In genomic region chr11:69250503-69251393, GRCh38 we compare ENCODE assay signal across 26 cellular contexts. TPM values are rescaled to one million over a fixed set of nuclear protein-coding genes. Genes with fewer than 3 reads are reported as not detected.
"Had no signal": no experiment of that assay in that cellular context is flagged by ENCODE, and none has a peak within 500 bp of the region (broad histone marks: within the 10 kb centered on the region; RNA-seq: fewer than 3 reads in every experiment).

No MANE protein-coding gene starts in this region.

- DNase-seq: activated CD4-positive, alpha-beta T cell treated with anti-CD3 and anti-CD28 coated beads for 36 hours; activated CD4-positive, alpha-beta T cell treated with anti-CD3 and anti-CD28 coated beads, Interleukin-2, amount 50 U/mL, for 4 hours; activated CD4-positive, CD25-positive, alpha-beta regulatory T cell; activated CD8-positive, alpha-beta memory T cell treated with anti-CD3 and anti-CD28 coated beads, Interleukin-2, amount 50 U/mL, for 4 hours; activated naive CD8-positive, alpha-beta T cell treated with anti-CD3 and anti-CD28 coated beads, Interleukin-2, amount 50 U/mL, for 24 hours; activated T-cell treated with anti-CD3 and anti-CD28 coated beads, Interleukin-2, amount 50 U/mL, for 1 hour; amygdala; dermis blood vessel endothelial cell; effector CD4-positive, alpha-beta T cell; head of caudate nucleus; hippocampal formation; midbrain; stimulated activated CD4-positive, alpha-beta T cell treated with anti-CD3 and anti-CD28 coated beads, Interleukin-12 subunit alpha, Interleukin-12 subunit beta, amount 100 ng/mL, for 4 hours; stimulated activated CD4-positive, alpha-beta T cell treated with anti-CD3 and anti-CD28 coated beads, Interleukin-4, amount 100 ng/mL, for 1 hour had no signal

- H3K27ac ChIP-seq: right lobe of liver, upper lobe of left lung had no signal

- H3K36me3 Mint-ChIP-seq: activated naive CD4-positive, alpha-beta T cell treated with anti-CD3 and anti-CD28 coated beads, Interleukin-2, amount 50 U/mL, for 24 hours; stimulated activated effector memory CD8-positive, alpha-beta T cell treated with anti-CD3 and anti-CD28 coated beads, Interleukin-12 subunit alpha, Interleukin-12 subunit beta, amount 100 ng/mL, for 72 hours had no signal

- H3K36me3 ChIP-seq: breast epithelium, right lobe of liver, upper lobe of left lung had no signal

- H3K9me3 Mint-ChIP-seq: central memory CD8-positive, alpha-beta T cell; neural crest cell had no signal

- H3K4me3 ChIP-seq: breast epithelium, right lobe of liver, skin epidermis, upper lobe of left lung had no signal

- H3K27me3 Mint-ChIP-seq: activated naive CD4-positive, alpha-beta T cell treated with anti-CD3 and anti-CD28 coated beads, Interleukin-2, amount 50 U/mL, for 24 hours had no signal

- H3K27me3 ChIP-seq: breast epithelium, right lobe of liver, upper lobe of left lung had no signal

- H3K27ac Mint-ChIP-seq: activated CD4-positive, alpha-beta T cell treated with anti-CD3 and anti-CD28 coated beads for 36 hours; activated naive CD8-positive, alpha-beta T cell treated with anti-CD3 and anti-CD28 coated beads, Interleukin-2, amount 50 U/mL, for 24 hours; naive thymus-derived CD8-positive, alpha-beta T cell; stimulated activated effector memory CD8-positive, alpha-beta T cell treated with anti-CD3 and anti-CD28 coated beads, Interleukin-12 subunit alpha, Interleukin-12 subunit beta, amount 100 ng/mL, for 72 hours; stimulated activated naive CD8-positive, alpha-beta T cell treated with anti-CD3 and anti-CD28 coated beads, Interleukin-15, Interleukin-2, amounts not matched to agents 100 ng/mL and 50 ng/mL, for 24 hours had no signal

- ATAC-seq: activated CD4-positive, alpha-beta T cell treated with anti-CD3 and anti-CD28 coated beads for 36 hours; activated naive CD8-positive, alpha-beta T cell treated with anti-CD3 and anti-CD28 coated beads, Interleukin-2, amount 50 U/mL, for 24 hours; naive thymus-derived CD8-positive, alpha-beta T cell; stimulated activated effector memory CD8-positive, alpha-beta T cell treated with anti-CD3 and anti-CD28 coated beads, Interleukin-12 subunit alpha, Interleukin-12 subunit beta, amount 100 ng/mL, for 72 hours had no signal

- H3K4me3 Mint-ChIP-seq: activated CD4-positive, alpha-beta T cell treated with anti-CD3 and anti-CD28 coated beads for 36 hours; activated naive CD4-positive, alpha-beta T cell treated with anti-CD3 and anti-CD28 coated beads, Interleukin-2, amount 50 U/mL, for 24 hours; activated naive CD8-positive, alpha-beta T cell treated with anti-CD3 and anti-CD28 coated beads, Interleukin-2, amount 50 U/mL, for 24 hours; central memory CD8-positive, alpha-beta T cell; neural crest cell; stimulated activated effector memory CD8-positive, alpha-beta T cell treated with anti-CD3 and anti-CD28 coated beads, Interleukin-12 subunit alpha, Interleukin-12 subunit beta, amount 100 ng/mL, for 72 hours; stimulated activated naive CD8-positive, alpha-beta T cell treated with anti-CD3 and anti-CD28 coated beads, Interleukin-15, Interleukin-2, amounts not matched to agents 100 ng/mL and 50 ng/mL, for 24 hours had no signal

- H3K4me1 Mint-ChIP-seq: activated CD4-positive, alpha-beta T cell treated with anti-CD3 and anti-CD28 coated beads for 36 hours; activated naive CD4-positive, alpha-beta T cell treated with anti-CD3 and anti-CD28 coated beads, Interleukin-2, amount 50 U/mL, for 24 hours; activated naive CD8-positive, alpha-beta T cell treated with anti-CD3 and anti-CD28 coated beads, Interleukin-2, amount 50 U/mL, for 24 hours; central memory CD8-positive, alpha-beta T cell; stimulated activated effector memory CD8-positive, alpha-beta T cell treated with anti-CD3 and anti-CD28 coated beads, Interleukin-12 subunit alpha, Interleukin-12 subunit beta, amount 100 ng/mL, for 72 hours had no signal

- H3K4me1 ChIP-seq: breast epithelium, right lobe of liver had no signal

- FAIRE-seq: colon had no signal

RNA-seq across cellular contexts. Expression of gene MYEOV, which starts 43.2 kb away (rescaled TPM):
- total RNA-seq: activated CD4-positive, alpha-beta T cell treated with anti-CD3 and anti-CD28 coated beads for 36 hours; dermis blood vessel endothelial cell; naive thymus-derived CD8-positive, alpha-beta T cell; T-helper 1 cell treated with Interleukin-12 subunit alpha and Interleukin-12 subunit beta and Interleukin-4 antibody, amounts not matched to agents 30 ng/mL and 1 ng/mL, for 36 hours had no signal
- polyA plus RNA-seq: naive thymus-derived CD8-positive, alpha-beta T cell had no signal
